In genomic region chr5:173495225-173495904, GRCh38 we compare ENCODE assay signal across 16 cellular contexts.
A peak's percentile ranks its signal among the peaks of the same experiment; 100 is the strongest.
DNase-seq lines count a peak whose midpoint lies in the region; TF ChIP-seq lines count a peak whose summit lies in the region.
"Had no signal": no experiment of that assay in that cellular context is flagged by ENCODE, and none has a peak within 500 bp of the region (broad histone marks: within the 10 kb centered on the region; RNA-seq: fewer than 3 reads in every experiment).

No MANE protein-coding gene starts in this region.

- H3K4me3 ChIP-seq in skeletal muscle tissue (ENCODE audit: low read length in 3 of 3) (no peak overlapping the region), hepatocyte (no peak overlapping the region)
- H3K4me3 ChIP-seq: BLaER1 treated with 17β-estradiol and CSF1 and Interleukin-3, amounts not matched to agents 10 nM and 100 nM had no signal

- H3K27me3 ChIP-seq in skeletal muscle tissue (ENCODE audit: control insufficient read depth in 3 of 3, insufficient read depth in 3 of 3, low read length in 3 of 3) (no peaks in the 10 kb centered on the region), hepatocyte (no peaks in the 10 kb centered on the region)
- H3K27me3 ChIP-seq: BLaER1 treated with 17β-estradiol and CSF1 and Interleukin-3, amounts not matched to agents 10 nM and 100 nM had no signal

- H3K4me1 ChIP-seq in skeletal muscle tissue (ENCODE audit: control insufficient read depth in 3 of 3, insufficient read depth in 3 of 3, low read length in 3 of 3) (peaks cover 43 to 44% (median 44%) of the 10 kb centered on the region in 3 donors), hepatocyte (ENCODE audit: insufficient read depth) (peaks cover 12% of the 10 kb centered on the region)

- H3K9me2 ChIP-seq in hepatocyte (replicated peaks; ENCODE audit: insufficient read depth), result no peaks in the 10 kb centered on the region

- no peak overlapping the region for H3K9ac ChIP-seq in skeletal muscle tissue (ENCODE audit: low read depth in 1 of 3, low read length in 3 of 3)
- H3K9ac ChIP-seq: BLaER1 treated with 17β-estradiol and CSF1 and Interleukin-3, amounts not matched to agents 10 nM and 100 nM had no signal

- H2AFZ ChIP-seq in hepatocyte, result no peak overlapping the region

- H4K20me1 ChIP-seq in hepatocyte (ENCODE audit: insufficient read depth, poor library complexity, severe bottlenecking), result no peaks in the 10 kb centered on the region
- H4K20me1 ChIP-seq: BLaER1 treated with 17β-estradiol and CSF1 and Interleukin-3, amounts not matched to agents 10 nM and 100 nM had no signal

- H3K27ac ChIP-seq in skeletal muscle tissue (ENCODE audit: low read depth, low read length), result peak overlapping the region; percentile 71
- H3K27ac ChIP-seq in hepatocyte, result no peak overlapping the region
- H3K27ac ChIP-seq: BLaER1 treated with 17β-estradiol and CSF1 and Interleukin-3, amounts not matched to agents 10 nM and 100 nM; HL-60 had no signal

- H3K9me3 ChIP-seq in skeletal muscle tissue (ENCODE audit: control insufficient read depth in 3 of 3, low read length in 3 of 3) (no peaks in the 10 kb centered on the region), hepatocyte (ENCODE audit: low read depth) (no peaks in the 10 kb centered on the region)

- TF ChIP-seq CTCF in hepatocyte (IDR thresholded peaks at IDR 0.05; ENCODE audit: poor library complexity), result no peak

- H3K36me3 ChIP-seq in skeletal muscle tissue (ENCODE audit: control insufficient read depth in 3 of 3, insufficient read depth in 3 of 3, low read length in 3 of 3), result no peaks in the 10 kb centered on the region
- no peaks in the 10 kb centered on the region for H3K36me3 ChIP-seq in hepatocyte (replicated peaks; ENCODE audit: insufficient read depth, low read depth)

- no peaks in the 10 kb centered on the region for H3K79me2 ChIP-seq in hepatocyte

- DNase-seq in LHCN-M2 (ENCODE audit: low read depth) (peak; percentile 80), epidermal melanocyte (ENCODE audit: insufficient read length, low spot score) (peak; percentile 54), left kidney (ENCODE audit: low read depth, low spot score) (peak; percentile 19), kidney tubule cell (ENCODE audit: low spot score) (no peak), hepatocyte (ENCODE audit: low spot score) (no peak), SKM-1 (lab: John Stamatoyannopoulos, UW; ENCODE audit: unreplicated experiment) (no peak), NAMALWA (ENCODE audit: low spot score) (no peak)
- DNase-seq: activated CD4-positive, alpha-beta T cell treated with anti-CD3 and anti-CD28 coated beads for 36 hours; DMS153; left colon; NCI-H146; NCI-H446; stimulated activated CD4-positive, alpha-beta T cell treated with anti-CD3 and anti-CD28 coated beads, Interleukin-2, amount 100 ng/mL, for 48 hours had no signal

- no peak overlapping the region for H3K4me2 ChIP-seq in hepatocyte
- H3K4me2 ChIP-seq: BLaER1 treated with 17β-estradiol and CSF1 and Interleukin-3, amounts not matched to agents 10 nM and 100 nM had no signal

- 90% methylated on average over 3 of the region's 3 CpGs for WGBS in hepatocyte (ENCODE audit: low lambda C conversion rate, missing lambda C conversion rate)

Comparison
In these comparisons a context has a peak if more than half of its experiments do, and no peak if none do; other contexts are left out.
1. DNase-seq: peak in LHCN-M2 (single experiment), epidermal melanocyte (single experiment) and left kidney (single experiment); none in kidney tubule cell (single experiment), hepatocyte (single experiment), SKM-1 (single experiment) and NAMALWA (single experiment).